In the genomic region with DNA sequence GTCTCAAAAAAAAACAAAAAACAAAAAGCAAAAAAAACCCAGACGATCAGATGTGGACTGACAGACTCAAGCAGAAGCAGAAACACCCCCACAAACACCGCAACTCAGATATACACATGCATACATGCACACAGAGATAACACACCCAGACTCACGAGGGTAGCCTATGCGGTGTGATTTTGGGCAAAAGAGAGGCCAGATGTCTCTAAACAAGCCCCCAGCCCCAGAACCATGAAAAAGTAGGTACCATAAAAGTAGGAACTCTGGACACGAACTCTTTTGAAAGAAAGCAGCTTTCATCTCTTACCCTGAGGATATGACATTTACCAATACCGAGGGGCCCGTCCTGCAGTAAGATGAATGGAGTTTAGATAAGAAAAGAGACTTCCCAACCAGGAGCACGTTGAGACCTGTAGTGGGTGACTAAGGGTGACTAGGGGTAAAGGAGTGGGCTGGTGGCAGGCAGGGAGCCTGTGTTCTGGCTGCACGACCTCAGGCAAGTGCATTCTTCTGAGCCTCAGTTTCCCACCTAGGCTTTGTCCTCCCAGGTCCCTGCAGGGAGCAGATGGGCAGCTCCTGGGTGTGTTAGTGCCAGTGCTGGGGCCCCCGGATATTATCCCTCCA, we compare ENCODE assay signal across 2 cellular contexts.
TF ChIP-seq lines count a peak whose summit lies in the region.

No MANE protein-coding gene starts in this region.

TF ChIP-seq in IMR-90, 13 proteins besides CTCF, POLR2A, EP300 and RAD21:
- TF ChIP-seq RCOR1 (IDR thresholded peaks at IDR 0.05; ENCODE audit: insufficient replicate concordance, low read length) (peak; percentile 22), BHLHE40 (IDR thresholded peaks at IDR 0.05; ENCODE audit: low read depth, low read length) (no peak)

TF ChIP-seq in K562, 482 proteins besides CTCF, POLR2A, EP300 and RAD21 (continues in another document):
- TF ChIP-seq RBM15 (IDR thresholded peaks at IDR 0.05; ENCODE audit: insufficient read depth, low read length) (no peak), EP400 (IDR thresholded peaks at IDR 0.05) (no peak), SMARCA4 (IDR thresholded peaks at IDR 0.05) (peak; percentile 71), CTBP1 (IDR thresholded peaks at IDR 0.05; ENCODE audit: borderline replicate concordance) (no peak), DACH1 (IDR thresholded peaks at IDR 0.05; ENCODE audit: partially characterized antibody) (no peak), SP2 (IDR thresholded peaks at IDR 0.05; ENCODE audit: extremely low read depth, low read depth, low read length, poor library complexity, severe bottlenecking) (no peak), ILK (tag; IDR thresholded peaks at IDR 0.05; ENCODE audit: borderline replicate concordance, low read depth) (no peak), HNRNPL (IDR thresholded peaks at IDR 0.05; ENCODE audit: low read depth, low read length) (no peak), BRCA1 (IDR thresholded peaks at IDR 0.05) (no peak), BRCA1 (CRISPR knock-in tag; IDR thresholded peaks at IDR 0.05) (no peak), KDM5B (IDR thresholded peaks at IDR 0.05; ENCODE audit: insufficient replicate concordance, low read depth, low read length) (no peak), ZC3H4 (CRISPR knock-in tag; IDR thresholded peaks at IDR 0.05; ENCODE audit: borderline replicate concordance) (no peak), SETDB1 (IDR thresholded peaks at IDR 0.05; ENCODE audit: low read length) (no peak), TCFL5 (CRISPR knock-in tag; conservative IDR thresholded peaks at IDR 0.05) (no peak), ZFP1 (CRISPR knock-in tag; IDR thresholded peaks at IDR 0.05) (no peak), ZNF668 (CRISPR knock-in tag; IDR thresholded peaks at IDR 0.05) (no peak), SIRT6 (IDR thresholded peaks at IDR 0.05; ENCODE audit: low read depth, low read length) (no peak), ELF1 (tag; IDR thresholded peaks at IDR 0.05) (no peak), CHD1 (IDR thresholded peaks at IDR 0.05; ENCODE audit: low read length) (no peak), CREB1 (IDR thresholded peaks at IDR 0.05) (no peak), CREB1 (CRISPR knock-in tag; IDR thresholded peaks at IDR 0.05) (no peak), PCBP1 (IDR thresholded peaks at IDR 0.05; ENCODE audit: low read depth, low read length, poor library complexity, severe bottlenecking) (no peak), ZNF408 (CRISPR knock-in tag; IDR thresholded peaks at IDR 0.05; ENCODE audit: low read depth) (no peak), SAP30 (IDR thresholded peaks at IDR 0.05; ENCODE audit: borderline replicate concordance, insufficient read depth, low read depth, low read length, poor library complexity, severe bottlenecking) (no peak), SRF (CRISPR knock-in tag; IDR thresholded peaks at IDR 0.05) (no peak), NFE2 (IDR thresholded peaks at IDR 0.05; ENCODE audit: low read depth) (no peak), ZKSCAN3 (CRISPR knock-in tag; IDR thresholded peaks at IDR 0.05) (no peak), DDX20 (tag; IDR thresholded peaks at IDR 0.05; ENCODE audit: low read depth) (no peak), SMARCA5 (IDR thresholded peaks at IDR 0.05) (no peak), XRCC3 (IDR thresholded peaks at IDR 0.05) (no peak), PML (IDR thresholded peaks at IDR 0.05; ENCODE audit: low read length) (no peak), HNRNPLL (IDR thresholded peaks at IDR 0.05; ENCODE audit: low read depth, low read length, poor library complexity, severe bottlenecking) (no peak), MBD2 (IDR thresholded peaks at IDR 0.05; ENCODE audit: borderline replicate concordance, low read depth) (no peak; the same call in 1 of the 2 replicates)
- TF ChIP-seq, protein P1, sequence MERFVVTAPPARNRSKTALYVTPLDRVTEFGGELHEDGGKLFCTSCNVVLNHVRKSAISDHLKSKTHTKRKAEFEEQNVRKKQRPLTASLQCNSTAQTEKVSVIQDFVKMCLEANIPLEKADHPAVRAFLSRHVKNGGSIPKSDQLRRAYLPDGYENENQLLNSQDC (CRISPR knock-in tag; IDR thresholded peaks at IDR 0.05): no peak
- TF ChIP-seq, protein P2, sequence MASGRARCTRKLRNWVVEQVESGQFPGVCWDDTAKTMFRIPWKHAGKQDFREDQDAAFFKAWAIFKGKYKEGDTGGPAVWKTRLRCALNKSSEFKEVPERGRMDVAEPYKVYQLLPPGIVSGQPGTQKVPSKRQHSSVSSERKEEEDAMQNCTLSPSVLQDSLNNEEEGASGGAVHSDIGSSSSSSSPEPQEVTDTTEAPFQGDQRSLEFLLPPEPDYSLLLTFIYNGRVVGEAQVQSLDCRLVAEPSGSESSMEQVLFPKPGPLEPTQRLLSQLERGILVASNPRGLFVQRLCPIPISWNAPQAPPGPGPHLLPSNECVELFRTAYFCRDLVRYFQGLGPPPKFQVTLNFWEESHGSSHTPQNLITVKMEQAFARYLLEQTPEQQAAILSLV (tag; IDR thresholded peaks at IDR 0.05): no peak
- TF ChIP-seq, protein P3, sequence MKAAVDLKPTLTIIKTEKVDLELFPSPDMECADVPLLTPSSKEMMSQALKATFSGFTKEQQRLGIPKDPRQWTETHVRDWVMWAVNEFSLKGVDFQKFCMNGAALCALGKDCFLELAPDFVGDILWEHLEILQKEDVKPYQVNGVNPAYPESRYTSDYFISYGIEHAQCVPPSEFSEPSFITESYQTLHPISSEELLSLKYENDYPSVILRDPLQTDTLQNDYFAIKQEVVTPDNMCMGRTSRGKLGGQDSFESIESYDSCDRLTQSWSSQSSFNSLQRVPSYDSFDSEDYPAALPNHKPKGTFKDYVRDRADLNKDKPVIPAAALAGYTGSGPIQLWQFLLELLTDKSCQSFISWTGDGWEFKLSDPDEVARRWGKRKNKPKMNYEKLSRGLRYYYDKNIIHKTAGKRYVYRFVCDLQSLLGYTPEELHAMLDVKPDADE (conservative IDR thresholded peaks at IDR 0.05; ENCODE audit: control insufficient read depth, low read depth, low read length): no peak
- TF ChIP-seq, protein P4, sequence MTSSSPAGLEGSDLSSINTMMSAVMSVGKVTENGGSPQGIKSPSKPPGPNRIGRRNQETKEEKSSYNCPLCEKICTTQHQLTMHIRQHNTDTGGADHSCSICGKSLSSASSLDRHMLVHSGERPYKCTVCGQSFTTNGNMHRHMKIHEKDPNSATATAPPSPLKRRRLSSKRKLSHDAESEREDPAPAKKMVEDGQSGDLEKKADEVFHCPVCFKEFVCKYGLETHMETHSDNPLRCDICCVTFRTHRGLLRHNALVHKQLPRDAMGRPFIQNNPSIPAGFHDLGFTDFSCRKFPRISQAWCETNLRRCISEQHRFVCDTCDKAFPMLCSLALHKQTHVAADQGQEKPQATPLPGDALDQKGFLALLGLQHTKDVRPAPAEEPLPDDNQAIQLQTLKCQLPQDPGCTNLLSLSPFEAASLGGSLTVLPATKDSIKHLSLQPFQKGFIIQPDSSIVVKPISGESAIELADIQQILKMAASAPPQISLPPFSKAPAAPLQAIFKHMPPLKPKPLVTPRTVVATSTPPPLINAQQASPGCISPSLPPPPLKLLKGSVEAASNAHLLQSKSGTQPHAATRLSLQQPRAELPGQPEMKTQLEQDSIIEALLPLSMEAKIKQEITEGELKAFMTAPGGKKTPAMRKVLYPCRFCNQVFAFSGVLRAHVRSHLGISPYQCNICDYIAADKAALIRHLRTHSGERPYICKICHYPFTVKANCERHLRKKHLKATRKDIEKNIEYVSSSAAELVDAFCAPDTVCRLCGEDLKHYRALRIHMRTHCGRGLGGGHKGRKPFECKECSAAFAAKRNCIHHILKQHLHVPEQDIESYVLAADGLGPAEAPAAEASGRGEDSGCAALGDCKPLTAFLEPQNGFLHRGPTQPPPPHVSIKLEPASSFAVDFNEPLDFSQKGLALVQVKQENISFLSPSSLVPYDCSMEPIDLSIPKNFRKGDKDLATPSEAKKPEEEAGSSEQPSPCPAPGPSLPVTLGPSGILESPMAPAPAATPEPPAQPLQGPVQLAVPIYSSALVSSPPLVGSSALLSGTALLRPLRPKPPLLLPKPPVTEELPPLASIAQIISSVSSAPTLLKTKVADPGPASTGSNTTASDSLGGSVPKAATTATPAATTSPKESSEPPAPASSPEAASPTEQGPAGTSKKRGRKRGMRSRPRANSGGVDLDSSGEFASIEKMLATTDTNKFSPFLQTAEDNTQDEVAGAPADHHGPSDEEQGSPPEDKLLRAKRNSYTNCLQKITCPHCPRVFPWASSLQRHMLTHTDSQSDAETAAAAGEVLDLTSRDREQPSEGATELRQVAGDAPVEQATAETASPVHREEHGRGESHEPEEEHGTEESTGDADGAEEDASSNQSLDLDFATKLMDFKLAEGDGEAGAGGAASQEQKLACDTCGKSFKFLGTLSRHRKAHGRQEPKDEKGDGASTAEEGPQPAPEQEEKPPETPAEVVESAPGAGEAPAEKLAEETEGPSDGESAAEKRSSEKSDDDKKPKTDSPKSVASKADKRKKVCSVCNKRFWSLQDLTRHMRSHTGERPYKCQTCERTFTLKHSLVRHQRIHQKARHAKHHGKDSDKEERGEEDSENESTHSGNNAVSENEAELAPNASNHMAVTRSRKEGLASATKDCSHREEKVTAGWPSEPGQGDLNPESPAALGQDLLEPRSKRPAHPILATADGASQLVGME (CRISPR knock-in tag; IDR thresholded peaks at IDR 0.05): no peak
- TF ChIP-seq, protein P5, sequence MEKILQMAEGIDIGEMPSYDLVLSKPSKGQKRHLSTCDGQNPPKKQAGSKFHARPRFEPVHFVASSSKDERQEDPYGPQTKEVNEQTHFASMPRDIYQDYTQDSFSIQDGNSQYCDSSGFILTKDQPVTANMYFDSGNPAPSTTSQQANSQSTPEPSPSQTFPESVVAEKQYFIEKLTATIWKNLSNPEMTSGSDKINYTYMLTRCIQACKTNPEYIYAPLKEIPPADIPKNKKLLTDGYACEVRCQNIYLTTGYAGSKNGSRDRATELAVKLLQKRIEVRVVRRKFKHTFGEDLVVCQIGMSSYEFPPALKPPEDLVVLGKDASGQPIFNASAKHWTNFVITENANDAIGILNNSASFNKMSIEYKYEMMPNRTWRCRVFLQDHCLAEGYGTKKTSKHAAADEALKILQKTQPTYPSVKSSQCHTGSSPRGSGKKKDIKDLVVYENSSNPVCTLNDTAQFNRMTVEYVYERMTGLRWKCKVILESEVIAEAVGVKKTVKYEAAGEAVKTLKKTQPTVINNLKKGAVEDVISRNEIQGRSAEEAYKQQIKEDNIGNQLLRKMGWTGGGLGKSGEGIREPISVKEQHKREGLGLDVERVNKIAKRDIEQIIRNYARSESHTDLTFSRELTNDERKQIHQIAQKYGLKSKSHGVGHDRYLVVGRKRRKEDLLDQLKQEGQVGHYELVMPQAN (IDR thresholded peaks at IDR 0.05; ENCODE audit: borderline replicate concordance): no peak
- TF ChIP-seq, protein P6, sequence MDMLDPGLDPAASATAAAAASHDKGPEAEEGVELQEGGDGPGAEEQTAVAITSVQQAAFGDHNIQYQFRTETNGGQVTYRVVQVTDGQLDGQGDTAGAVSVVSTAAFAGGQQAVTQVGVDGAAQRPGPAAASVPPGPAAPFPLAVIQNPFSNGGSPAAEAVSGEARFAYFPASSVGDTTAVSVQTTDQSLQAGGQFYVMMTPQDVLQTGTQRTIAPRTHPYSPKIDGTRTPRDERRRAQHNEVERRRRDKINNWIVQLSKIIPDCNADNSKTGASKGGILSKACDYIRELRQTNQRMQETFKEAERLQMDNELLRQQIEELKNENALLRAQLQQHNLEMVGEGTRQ (CRISPR knock-in tag; IDR thresholded peaks at IDR 0.05): no peak
- TF ChIP-seq, protein P7, sequence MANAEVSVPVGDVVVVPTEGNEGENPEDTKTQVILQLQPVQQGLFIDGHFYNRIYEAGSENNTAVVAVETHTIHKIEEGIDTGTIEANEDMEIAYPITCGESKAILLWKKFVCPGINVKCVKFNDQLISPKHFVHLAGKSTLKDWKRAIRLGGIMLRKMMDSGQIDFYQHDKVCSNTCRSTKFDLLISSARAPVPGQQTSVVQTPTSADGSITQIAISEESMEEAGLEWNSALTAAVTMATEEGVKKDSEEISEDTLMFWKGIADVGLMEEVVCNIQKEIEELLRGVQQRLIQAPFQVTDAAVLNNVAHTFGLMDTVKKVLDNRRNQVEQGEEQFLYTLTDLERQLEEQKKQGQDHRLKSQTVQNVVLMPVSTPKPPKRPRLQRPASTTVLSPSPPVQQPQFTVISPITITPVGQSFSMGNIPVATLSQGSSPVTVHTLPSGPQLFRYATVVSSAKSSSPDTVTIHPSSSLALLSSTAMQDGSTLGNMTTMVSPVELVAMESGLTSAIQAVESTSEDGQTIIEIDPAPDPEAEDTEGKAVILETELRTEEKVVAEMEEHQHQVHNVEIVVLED (CRISPR knock-in tag; IDR thresholded peaks at IDR 0.05): no peak
